Comparison of ENCODE assay signal across 1 cellular context in genomic region chr1:11923069-11923826, GRCh38.
TF ChIP-seq lines count a peak whose summit lies in the region.

No MANE protein-coding gene starts in this region.

TF ChIP-seq in SK-N-SH treated with all-trans-retinoic acid at 6 μM for 48 hours, 23 proteins besides CTCF, POLR2A, EP300 and RAD21 (continued from another document):
- TF ChIP-seq CSRNP3 (CRISPR knock-in tag; IDR thresholded peaks at IDR 0.05) (no peak), BACH2 (CRISPR knock-in tag; IDR thresholded peaks at IDR 0.05; ENCODE audit: borderline replicate concordance) (no peak)
